Comparison of ENCODE assay signal across 11 cellular contexts in genomic region chr18:76589309-76589708, GRCh38.
A peak's percentile ranks its signal among the peaks of the same experiment; 100 is the strongest.
DNase-seq lines count a peak whose midpoint lies in the region; TF ChIP-seq lines count a peak whose summit lies in the region.
"Had no signal": no experiment of that assay in that cellular context is flagged by ENCODE, and none has a peak within 500 bp of the region (broad histone marks: within the 10 kb centered on the region; RNA-seq: fewer than 3 reads in every experiment).

No MANE protein-coding gene starts in this region.

- H3K9ac ChIP-seq in HUES64 (ENCODE audit: low read depth, low read length) (no peak overlapping the region), iPS-15b (ENCODE audit: low read depth, low read length) (no peak overlapping the region), smooth muscle cell (ENCODE audit: low read depth) (no peak overlapping the region)

- no peaks in the 10 kb centered on the region for H3K79me2 ChIP-seq in smooth muscle cell (ENCODE audit: low read depth)

- no peak for TF ChIP-seq CTCF in smooth muscle cell (IDR thresholded peaks at IDR 0.05; ENCODE audit: borderline replicate concordance, insufficient read depth, poor library complexity, severe bottlenecking)

- DNase-seq in NOMO-1 treated with DMSO at 0.1 percent for 48 hours (lab: John Stamatoyannopoulos, UW; ENCODE audit: unreplicated experiment) (peak; percentile 78), smooth muscle cell (lab: John Stamatoyannopoulos, UW; ENCODE audit: unreplicated experiment) (no peak), HuH-7 (ENCODE audit: low spot score) (no peak), COLO668 (lab: John Stamatoyannopoulos, UW; ENCODE audit: unreplicated experiment) (no peak), activated T-cell treated with anti-CD3 and anti-CD28 coated beads for 4 hours (no peak)
- DNase-seq: activated B cell treated with CpG ODN at 0.5 μM for 24 hours, DMS153, naive B cell, NCI-H2171 treated with DMSO at 0.1 percent for 48 hours had no signal

- peak overlapping the region; percentile 31 for H3K4me3 ChIP-seq in HUES64 (ENCODE audit: low read length)
- H3K4me3 ChIP-seq in iPS-15b (ENCODE audit: low read depth, low read length) = peak overlapping the region; percentile 24
- H3K4me3 ChIP-seq in smooth muscle cell = peak overlapping the region; percentile 45

- H3K27ac ChIP-seq in HUES64 (ENCODE audit: low read depth, low read length) (no peak overlapping the region), smooth muscle cell (ENCODE audit: low read depth) (no peak overlapping the region)

- no peaks in the 10 kb centered on the region for H4K20me1 ChIP-seq in smooth muscle cell (ENCODE audit: low read depth)

- H3K4me1 ChIP-seq in HUES64 (ENCODE audit: insufficient read depth, low read length) (peaks cover 15% of the 10 kb centered on the region), iPS-15b (ENCODE audit: control insufficient read depth, insufficient read depth, low read length) (no peaks in the 10 kb centered on the region), smooth muscle cell (ENCODE audit: low read depth) (peaks cover 14% of the 10 kb centered on the region)

- H3K4me2 ChIP-seq in smooth muscle cell = peak overlapping the region; percentile 83

- H2AFZ ChIP-seq in smooth muscle cell (ENCODE audit: low read depth) = peak overlapping the region; percentile 89

- H3K9me3 ChIP-seq in HUES64 (ENCODE audit: insufficient read depth, low read depth, low read length) (no peaks in the 10 kb centered on the region), iPS-15b (ENCODE audit: control insufficient read depth, insufficient read depth, low read length) (no peaks in the 10 kb centered on the region), smooth muscle cell (replicated peaks; ENCODE audit: low read depth) (no peaks in the 10 kb centered on the region)

- H3K27me3 ChIP-seq in HUES64 (ENCODE audit: insufficient read depth, low read length) (no peaks in the 10 kb centered on the region), iPS-15b (ENCODE audit: control insufficient read depth, insufficient read depth, low read length) (no peaks in the 10 kb centered on the region), smooth muscle cell (ENCODE audit: low read depth) (no peaks in the 10 kb centered on the region)

- H3K36me3 ChIP-seq in HUES64 (ENCODE audit: insufficient read depth, low read length) (no peaks in the 10 kb centered on the region), iPS-15b (ENCODE audit: control insufficient read depth, insufficient read depth, low read length) (no peaks in the 10 kb centered on the region), smooth muscle cell (ENCODE audit: low read depth) (no peaks in the 10 kb centered on the region)

- H3F3A ChIP-seq in smooth muscle cell (ENCODE audit: low read depth) = no peaks in the 10 kb centered on the region

- whole genome bisulfite sequencing in HUES64 = 100% methylated on average over 1 of the region's 1 CpG
- WGBS in smooth muscle cell (ENCODE audit: low lambda C conversion rate) = 50% methylated on average over 1 of the region's 1 CpG
